6 cellular contexts compared by ENCODE assay signal in genomic region chr11:66346476-66347424, GRCh38. TPM values are rescaled to one million over a fixed set of nuclear protein-coding genes. Genes with fewer than 3 reads are reported as not detected.
DNase-seq lines count a peak whose midpoint lies in the region; ATAC-seq and TF ChIP-seq lines count a peak whose summit lies in the region.

No MANE protein-coding gene starts in this region.

- DNase-seq in AG04450 (ENCODE audit: low read depth, low spot score) (no peak), PC-9 (peak in 1 of 2 experiments; percentile 30), right cardiac atrium (peak; percentile 22 to 72 (median 61)), upper lobe of right lung (no peak), DMS114 treated with DMSO at 0.1 percent for 48 hours (lab: John Stamatoyannopoulos, UW; ENCODE audit: unreplicated experiment) (no peak)

- H3K36me3 ChIP-seq in PC-9 (ENCODE audit: low read depth): no peaks in the 10 kb centered on the region
- peaks cover 6% of the 10 kb centered on the region for H3K36me3 ChIP-seq in upper lobe of right lung

- POLR2A ChIA-PET in AG04450 (lab: Yijun Ruan, JAX) (interaction anchor here (1.2 to 2.0 kb wide), 3 partner anchors 10 to 34 kb away, joined by 3 to 10 read pairs (median 5); partner anchors contain the start of genes CD248 and RIN1), PC-9 (lab: Charles Lee; ENCODE audit: unreplicated experiment) (interaction anchor here (1.0 to 1.7 kb wide), 2 partner anchors 11 to 13 kb away, joined by 5 to 11 read pairs; partner anchors contain the start of gene RIN1)

- H3K4me1 ChIP-seq in PC-9 (replicated peaks; ENCODE audit: insufficient read depth) (peaks cover 34% of the 10 kb centered on the region), right cardiac atrium (ENCODE audit: control insufficient read depth, insufficient read depth, low read length) (peaks cover 9% of the 10 kb centered on the region), upper lobe of right lung (peaks cover 30% of the 10 kb centered on the region)

- H3K9me3 ChIP-seq in AG04450 (ENCODE audit: control insufficient read depth, insufficient read depth, low read length) (peaks cover 3% of the 10 kb centered on the region; the same call in 1 of the 2 replicates), PC-9 (ENCODE audit: insufficient read depth, low read depth) (no peaks in the 10 kb centered on the region), right cardiac atrium (ENCODE audit: control insufficient read depth, low read length) (no peaks in the 10 kb centered on the region), upper lobe of right lung (no peaks in the 10 kb centered on the region)

- ATAC-seq in right cardiac atrium (peak; percentile 1 to 3), upper lobe of right lung (peak; percentile 7), HG02763 (IDR thresholded peaks at IDR 0.05; ENCODE audit: unreplicated experiment) (no peak)

- H3K4me3 ChIP-seq in AG04450 (ENCODE audit: low read depth, low read length) (peak overlapping the region; percentile 94), PC-9 (peak overlapping the region; percentile 100), right cardiac atrium (ENCODE audit: low read length) (peak overlapping the region; percentile 46), upper lobe of right lung (peak overlapping the region; percentile 96)

- H3K27ac ChIP-seq in AG04450 (ENCODE audit: low read depth, low read length) (peak overlapping the region; percentile 65), PC-9 (peak overlapping the region; percentile 12; the same call in 1 of the 2 replicates), right cardiac atrium (ENCODE audit: low read length) (peak overlapping the region; percentile 53), upper lobe of right lung (peak overlapping the region; percentile 87)

- intact Hi-C loops in PC-9 (cut with micrococcal nuclease; ENCODE audit: unreplicated experiment): no loop called here
- intact Hi-C loops in right cardiac atrium (cut with DNase I): no loop called here
- intact Hi-C loops in upper lobe of right lung (cut with DNase I): no loop called here

- peaks cover 39% of the 10 kb centered on the region for H3K79me2 ChIP-seq in PC-9 (ENCODE audit: low read depth)

- WGBS in right cardiac atrium: 30% methylated on average over 68 of the region's 68 CpGs

- peaks cover 10% of the 10 kb centered on the region for H4K20me1 ChIP-seq in PC-9 (ENCODE audit: insufficient read depth)

- H3K27me3 ChIP-seq in AG04450 (ENCODE audit: control insufficient read depth, insufficient read depth, low read length) (no peaks in the 10 kb centered on the region), PC-9 (ENCODE audit: insufficient read depth, low read depth) (no peaks in the 10 kb centered on the region), right cardiac atrium (ENCODE audit: control insufficient read depth, insufficient read depth) (no peaks in the 10 kb centered on the region), upper lobe of right lung (no peaks in the 10 kb centered on the region)

- H3K4me2 ChIP-seq in PC-9: peak overlapping the region; percentile 87

- BruUV-seq in PC-9 (replicated peaks; lab: Mats Ljungman, UMichigan): no TSS peak

- peaks cover 38% of the 10 kb centered on the region for H3F3A ChIP-seq in PC-9 (ENCODE audit: insufficient read depth, low read depth)

- no peaks in the 10 kb centered on the region for H3K9me2 ChIP-seq in PC-9 (ENCODE audit: insufficient read depth)

- CTCF ChIA-PET in AG04450 (lab: Charles Lee): interaction anchor here (0.5 to 1.9 kb wide), 2 partner anchors 62 to 65 kb away, joined by 3 to 5 read pairs; no protein-coding TSS in a partner anchor
- CTCF ChIA-PET in PC-9 (lab: Charles Lee): interaction anchor here (0.6 to 0.7 kb wide), 2 partner anchors 17 to 554 kb away, joined by 4 to 5 read pairs; no protein-coding TSS in a partner anchor

- H2AFZ ChIP-seq in PC-9: peak overlapping the region; percentile 100

- TF ChIP-seq CTCF in AG04450 (IDR thresholded peaks at IDR 0.05; ENCODE audit: low read depth, low read length) (no peak), PC-9 (conservative IDR thresholded peaks at IDR 0.05) (no peak), upper lobe of right lung (IDR thresholded peaks at IDR 0.05) (no peak)

RNA-seq across cellular contexts. Expression of gene B4GAT1, which starts 0.7 kb away (rescaled TPM):
- 15.9 and 17.7 TPM in 2 replicates for polyA plus RNA-seq in AG04450 (2011; rRNA removed)
- 3.0 and 4.4 TPM in 2 replicates for polyA minus RNA-seq in AG04450 (2011; rRNA and poly(A)+ RNA removed)
- 22.8 and 28.5 TPM in 2 replicates for total RNA-seq in PC-9 (2021)
- total RNA-seq in right cardiac atrium: 10 to 100 TPM; 43.9 to 67.1 (median 57.0) TPM
- 60.2 TPM for polyA plus RNA-seq in right cardiac atrium
- total RNA-seq in upper lobe of right lung: 27.4 TPM

RNA-seq across cellular contexts. Expression of gene BRMS1, which starts 1.8 kb away (rescaled TPM):
- 35.2 and 39.3 TPM in 2 replicates for polyA plus RNA-seq in AG04450 (2011; rRNA removed)
- polyA minus RNA-seq in AG04450 (2011; rRNA and poly(A)+ RNA removed): 12.9 and 15.2 TPM in 2 replicates
- total RNA-seq in PC-9 (2021): 43.2 and 54.3 TPM in 2 replicates
- 10 to 100 TPM; 12.7 to 19.8 (median 15.0) TPM for total RNA-seq in right cardiac atrium
- polyA plus RNA-seq in right cardiac atrium: 26.0 TPM
- total RNA-seq in upper lobe of right lung: 32.1 TPM

RNA-seq across cellular contexts. Expression of gene RIN1, which starts 10.5 kb away (rescaled TPM):
- polyA plus RNA-seq in AG04450 (2011; rRNA removed): 6.7 and 9.0 TPM in 2 replicates
- polyA minus RNA-seq in AG04450 (2011; rRNA and poly(A)+ RNA removed): 5.7 and 5.9 TPM in 2 replicates
- total RNA-seq in PC-9 (2021): 15.5 and 19.5 TPM in 2 replicates
- total RNA-seq in right cardiac atrium: 1 to 10 TPM; 2.0 to 3.8 (median 2.2) TPM
- polyA plus RNA-seq in right cardiac atrium: 1.6 TPM
- total RNA-seq in upper lobe of right lung: 7.4 TPM

RNA-seq across cellular contexts. Expression of gene SLC29A2, which starts 24.8 kb away (rescaled TPM):
- 0.16 and 0.46 TPM in 2 replicates for polyA plus RNA-seq in AG04450 (2011; rRNA removed)
- polyA minus RNA-seq in AG04450 (2011; rRNA and poly(A)+ RNA removed): 0.14 and 0.26 TPM in 2 replicates
- 28.9 and 36.1 TPM in 2 replicates for total RNA-seq in PC-9 (2021)
- 10 to 100 TPM; 18.7 to 33.2 (median 30.0) TPM for total RNA-seq in right cardiac atrium
- 24.3 TPM for polyA plus RNA-seq in right cardiac atrium
- total RNA-seq in upper lobe of right lung: 14.2 TPM

RNA-seq across cellular contexts. Expression of gene CD248, which starts 29.9 kb away (rescaled TPM):
- polyA plus RNA-seq in AG04450 (2011; rRNA removed): 105 and 128 TPM in 2 replicates
- 55.9 and 67.4 TPM in 2 replicates for polyA minus RNA-seq in AG04450 (2011; rRNA and poly(A)+ RNA removed)
- total RNA-seq in PC-9 (2021): not detected in 2 replicates
- 10 to 100 TPM; 10.5 to 22.9 (median 21.9) TPM for total RNA-seq in right cardiac atrium
- polyA plus RNA-seq in right cardiac atrium: 12.0 TPM
- total RNA-seq in upper lobe of right lung: 10.0 TPM

Comparison
In these comparisons a context has a peak if more than half of its experiments do, and no peak if none do; other contexts are left out.
1. DNase-seq: peak in right cardiac atrium (3 of 3); none in AG04450 (single experiment), upper lobe of right lung (single experiment) and DMS114 treated with DMSO at 0.1 percent for 48 hours (single experiment).
2. H3K27ac ChIP-seq: peak in every context shown above with its lines; median percentile 87 in upper lobe of right lung; 65 in AG04450; 53 in right cardiac atrium; 12 in PC-9.
3. H3K4me3 ChIP-seq: peak in every context shown above with its lines; median percentile 100 in PC-9; 96 in upper lobe of right lung; 94 in AG04450; 46 in right cardiac atrium.